ENCODE assay signal across 8 cellular contexts in genomic region chr7:16926283-16926682, GRCh38. TPM values are rescaled to one million over a fixed set of nuclear protein-coding genes. Genes with fewer than 3 reads are reported as not detected.
A peak's percentile ranks its signal among the peaks of the same experiment; 100 is the strongest.
DNase-seq lines count a peak whose midpoint lies in the region; ATAC-seq lines count a peak whose summit lies in the region.

No MANE protein-coding gene starts in this region.

- no peak overlapping the region for H2BK120ac ChIP-seq in trophoblast cell (ENCODE audit: insufficient read depth, low read length, poor library complexity)

- no peak overlapping the region for H3K9ac ChIP-seq in trophoblast cell (ENCODE audit: low read length)

- no peak overlapping the region for H4K91ac ChIP-seq in trophoblast cell (ENCODE audit: low read depth, low read length)

- H4K12ac ChIP-seq in trophoblast cell (ENCODE audit: low read depth, low read length): no peak overlapping the region

- H4K8ac ChIP-seq in trophoblast cell (ENCODE audit: low read depth, low read length): no peak overlapping the region

- H2AFZ ChIP-seq in trophoblast cell (ENCODE audit: insufficient read depth, low read length, poor library complexity): no peak overlapping the region

- no peak overlapping the region for H3K4me2 ChIP-seq in trophoblast cell (ENCODE audit: low read length)

- peaks cover 0 to 2% of the 10 kb centered on the region in 2 experiments for H3K4me1 ChIP-seq in trophoblast cell (ENCODE audit: control insufficient read depth in 1 of 2, insufficient read depth in 2 of 2, low read length in 2 of 2)

- H2BK12ac ChIP-seq in trophoblast cell (ENCODE audit: low read length): no peak overlapping the region

- H3K14ac ChIP-seq in trophoblast cell (ENCODE audit: low read length): no peak overlapping the region

- peak; percentile 13 for DNase-seq in activated CD4-positive, alpha-beta T cell treated with anti-CD3 and anti-CD28 coated beads for 48 hours
- DNase-seq in activated CD4-positive, alpha-beta T cell treated with anti-CD3 and anti-CD28 coated beads for 4 hours: no peak
- DNase-seq in RKO (ENCODE audit: low spot score) (peak; percentile 43), trophoblast cell (peak; percentile 17 to 57), HPDE6-E6E7 (ENCODE audit: extremely low spot score) (no peak), caudate nucleus (lab: John Stamatoyannopoulos, UW) (no peak)

- no peak overlapping the region for H3K23ac ChIP-seq in trophoblast cell (ENCODE audit: low read length)

- no peak overlapping the region for H2BK5ac ChIP-seq in trophoblast cell (ENCODE audit: low read depth, low read length, poor library complexity)

- no peak overlapping the region for H3K18ac ChIP-seq in trophoblast cell (ENCODE audit: low read length)

- H3K27ac ChIP-seq in trophoblast cell (ENCODE audit: low read depth, low read length) (no peak overlapping the region), caudate nucleus (ENCODE audit: low read depth, low read length) (no peak overlapping the region)

- no peak overlapping the region for H3K4me3 ChIP-seq in trophoblast cell (ENCODE audit: low read depth, low read length)

- ATAC-seq in HG02938 (IDR thresholded peaks at IDR 0.05; ENCODE audit: unreplicated experiment) (peak; percentile 48), esophagus mucosa (peak; percentile 58)

- no CpG with 5 or more reads among the region's 2 CpGs for WGBS in trophoblast cell (ENCODE audit: extremely low coverage, insufficient coverage, insufficient read length)

- no peak overlapping the region for H3K4ac ChIP-seq in trophoblast cell (ENCODE audit: low read depth, low read length)

- no peak overlapping the region for H2AK5ac ChIP-seq in trophoblast cell (ENCODE audit: low read length)

- no peaks in the 10 kb centered on the region for H3K79me1 ChIP-seq in trophoblast cell (ENCODE audit: low read length)

- no peaks in the 10 kb centered on the region for H3K9me3 ChIP-seq in trophoblast cell (ENCODE audit: insufficient read depth, low read depth, low read length)

- no peaks in the 10 kb centered on the region for H3K79me2 ChIP-seq in trophoblast cell (ENCODE audit: control insufficient read depth, insufficient read depth, low read length, poor library complexity)

- H3K36me3 ChIP-seq in trophoblast cell (ENCODE audit: control insufficient read depth in 1 of 2, insufficient read depth in 2 of 2, low read length in 2 of 2): no peaks in the 10 kb centered on the region

- H3K27me3 ChIP-seq in trophoblast cell (ENCODE audit: insufficient read depth, low read length): no peaks in the 10 kb centered on the region

RNA-seq across cellular contexts. Expression of gene AGR3, which starts 44.5 kb away (rescaled TPM):
- not detected for total RNA-seq in esophagus mucosa
- polyA plus RNA-seq in trophoblast cell (2013): 0.12 TPM in 1 of 2 replicates, not detected in the other

Comparison
In these comparisons a context has a peak if more than half of its experiments do, and no peak if none do; other contexts are left out.
1. DNase-seq: peak in activated CD4-positive, alpha-beta T cell treated with anti-CD3 and anti-CD28 coated beads for 48 hours (single experiment), RKO (single experiment) and trophoblast cell (2 of 2); none in activated CD4-positive, alpha-beta T cell treated with anti-CD3 and anti-CD28 coated beads for 4 hours (0 of 2), HPDE6-E6E7 (single experiment) and caudate nucleus (0 of 61).